Comparison of ENCODE assay signal across 14 cellular contexts in genomic region chr11:66454828-66455227, GRCh38. TPM values are rescaled to one million over a fixed set of nuclear protein-coding genes. Genes with fewer than 3 reads are reported as not detected.
"Had no signal": no experiment of that assay in that cellular context is flagged by ENCODE, and none has a peak within 500 bp of the region (broad histone marks: within the 10 kb centered on the region; RNA-seq: fewer than 3 reads in every experiment).

No MANE protein-coding gene starts in this region.

- ATAC-seq: effector memory CD8-positive, alpha-beta T cell had no signal

- H3K9me3 Mint-ChIP-seq: activated B cell treated with CpG ODN at 0.5 μM for 24 hours; activated naive CD4-positive, alpha-beta T cell treated with anti-CD3 and anti-CD28 coated beads for 36 hours; dendritic cell treated with granulocyte-macrophage colony-stimulating factor and Interleukin-4, amounts not matched to agents 40 ng/mL and 50 ng/mL, for 4 days; effector memory CD8-positive, alpha-beta T cell had no signal

- H3K9me3 ChIP-seq: right atrium auricular region, upper lobe of left lung had no signal

- H3K27me3 ChIP-seq: right atrium auricular region, upper lobe of left lung had no signal

- H3K36me3 ChIP-seq: right atrium auricular region, upper lobe of left lung had no signal

- DNase-seq: activated B cell treated with CpG ODN at 0.5 μM for 24 hours; amygdala; cerebellar nuclear complex; effector memory CD8-positive, alpha-beta T cell; erythroblast; hypothalamus; upper lobe of left lung had no signal

- H3K27ac Mint-ChIP-seq: activated B cell treated with CpG ODN at 0.5 μM for 24 hours; activated naive CD4-positive, alpha-beta T cell treated with anti-CD3 and anti-CD28 coated beads for 36 hours; effector memory CD8-positive, alpha-beta T cell had no signal

- H3K4me1 ChIP-seq: right atrium auricular region, upper lobe of left lung had no signal

- H3K4me3 ChIP-seq: right atrium auricular region, skin epidermis, upper lobe of left lung had no signal

- H3K4me3 Mint-ChIP-seq: activated B cell treated with CpG ODN at 0.5 μM for 24 hours; activated naive CD4-positive, alpha-beta T cell treated with anti-CD3 and anti-CD28 coated beads for 36 hours; dendritic cell treated with granulocyte-macrophage colony-stimulating factor and Interleukin-4, amounts not matched to agents 40 ng/mL and 50 ng/mL, for 4 days; effector memory CD8-positive, alpha-beta T cell had no signal

- H3K27ac ChIP-seq: right atrium auricular region, skin epidermis, upper lobe of left lung had no signal

- FAIRE-seq: TTC549 had no signal

RNA-seq across cellular contexts. Expression of gene NPAS4, which starts 34.0 kb away (rescaled TPM):
- total RNA-seq: activated B cell treated with CpG ODN at 0.5 μM for 24 hours; activated naive CD4-positive, alpha-beta T cell treated with anti-CD3 and anti-CD28 coated beads for 36 hours; glomerular endothelial cell; SK-MEL-5; upper lobe of left lung had no signal
